In genomic region chr17:78223061-78223460, GRCh38 we compare ENCODE assay signal across 2 cellular contexts.
TF ChIP-seq lines count a peak whose summit lies in the region.

No MANE protein-coding gene starts in this region.

TF ChIP-seq in liver, 16 proteins besides CTCF, POLR2A, EP300 and RAD21:
- no peak for TF ChIP-seq GABPA (IDR thresholded peaks at IDR 0.05 in 1 of 2, conservative IDR thresholded peaks at IDR 0.05 in 1 of 2)
- no peak for TF ChIP-seq FOXA1 (IDR thresholded peaks at IDR 0.05)
- no peak for TF ChIP-seq ZBTB33 (IDR thresholded peaks at IDR 0.05)
- TF ChIP-seq SP1 (IDR thresholded peaks at IDR 0.05): no peak
- no peak for TF ChIP-seq ATF3 (IDR thresholded peaks at IDR 0.05)
- TF ChIP-seq YY1 (IDR thresholded peaks at IDR 0.05): no peak
- TF ChIP-seq HNF4G (IDR thresholded peaks at IDR 0.05): no peak
- no peak for TF ChIP-seq FOXA2 (IDR thresholded peaks at IDR 0.05)
- no peak for TF ChIP-seq TAF1 (conservative IDR thresholded peaks at IDR 0.05)
- TF ChIP-seq MAX (IDR thresholded peaks at IDR 0.05): no peak
- TF ChIP-seq REST (IDR thresholded peaks at IDR 0.05): no peak
TF ChIP-seq in liver: peak in this region for 0.

TF ChIP-seq in HepG2, 621 proteins besides CTCF, POLR2A, EP300 and RAD21:
- no peak for TF ChIP-seq CENPX (CRISPR knock-in tag; IDR thresholded peaks at IDR 0.05)
- no peak for TF ChIP-seq ATF4 (CRISPR knock-in tag; IDR thresholded peaks at IDR 0.05)
- TF ChIP-seq ZNF883 (CRISPR knock-in tag; IDR thresholded peaks at IDR 0.05; ENCODE audit: not compliant biosample characterization): no peak
- no peak for TF ChIP-seq MYNN (CRISPR knock-in tag; IDR thresholded peaks at IDR 0.05; ENCODE audit: low read depth)
TF ChIP-seq in HepG2: peak in this region for 0.
